Comparison of ENCODE assay signal across 22 cellular contexts in genomic region chr1:167293057-167293456, GRCh38.
"Had no signal": no experiment of that assay in that cellular context is flagged by ENCODE, and none has a peak within 500 bp of the region (broad histone marks: within the 10 kb centered on the region; RNA-seq: fewer than 3 reads in every experiment).

No MANE protein-coding gene starts in this region.

- H3K9me3 ChIP-seq: ascending aorta, colonic mucosa, gastrocnemius medialis, right lobe of liver, suprapubic skin, transverse colon had no signal

- H3K4me3 Mint-ChIP-seq: activated naive CD4-positive, alpha-beta T cell treated with anti-CD3 and anti-CD28 coated beads, Interleukin-2, amount 50 U/mL, for 24 hours; activated T-cell treated with anti-CD3 and anti-CD28 coated beads, Interleukin-2, amount 50 U/mL, for 4 hours; central memory CD8-positive, alpha-beta T cell; naive thymus-derived CD8-positive, alpha-beta T cell; stimulated activated naive CD8-positive, alpha-beta T cell treated with anti-CD3 and anti-CD28 coated beads, Interleukin-15, Interleukin-2, amounts not matched to agents 100 ng/mL and 50 ng/mL, for 24 hours had no signal

- H3K27me3 Mint-ChIP-seq: activated naive CD4-positive, alpha-beta T cell treated with anti-CD3 and anti-CD28 coated beads, Interleukin-2, amount 50 U/mL, for 24 hours; central memory CD8-positive, alpha-beta T cell; naive thymus-derived CD8-positive, alpha-beta T cell; stimulated activated naive CD8-positive, alpha-beta T cell treated with anti-CD3 and anti-CD28 coated beads, Interleukin-15, Interleukin-2, amounts not matched to agents 100 ng/mL and 50 ng/mL, for 24 hours had no signal

- H3K27ac Mint-ChIP-seq: activated naive CD4-positive, alpha-beta T cell treated with anti-CD3 and anti-CD28 coated beads, Interleukin-2, amount 50 U/mL, for 24 hours; naive thymus-derived CD8-positive, alpha-beta T cell; stimulated activated naive CD8-positive, alpha-beta T cell treated with anti-CD3 and anti-CD28 coated beads, Interleukin-15, Interleukin-2, amounts not matched to agents 100 ng/mL and 50 ng/mL, for 24 hours had no signal

- H3K27me3 ChIP-seq: ascending aorta, colonic mucosa, gastrocnemius medialis, right lobe of liver, suprapubic skin, transverse colon had no signal

- H3K4me3 ChIP-seq: ascending aorta, colonic mucosa, gastrocnemius medialis, right lobe of liver, suprapubic skin, transverse colon had no signal

- FAIRE-seq: small intestine had no signal

- H3K9ac ChIP-seq: parathyroid adenoma had no signal

- H3K4me1 ChIP-seq: colonic mucosa, parathyroid adenoma had no signal

- H3K79me2 ChIP-seq: parathyroid adenoma had no signal

- DNase-seq: activated CD4-positive, alpha-beta T cell treated with anti-CD3 and anti-CD28 coated beads, Interleukin-2, amount 50 U/mL, for 1 hour; activated CD4-positive, CD25-positive, alpha-beta regulatory T cell treated with anti-CD3 and anti-CD28 coated beads, Interleukin-2, amount 50 U/mL, for 72 hours; activated CD8-positive, alpha-beta memory T cell treated with anti-CD3 and anti-CD28 coated beads, Interleukin-2, amount 50 U/mL, for 4 hours; activated T-cell treated with anti-CD3 and anti-CD28 coated beads, Interleukin-2, amount 50 U/mL, for 4 hours; colonic mucosa; gastrocnemius medialis; head of caudate nucleus; left ventricle myocardium superior; naive thymus-derived CD8-positive, alpha-beta T cell; right lobe of liver; small intestine; stimulated activated CD4-positive, alpha-beta T cell treated with anti-CD3 and anti-CD28 coated beads, Interleukin-15, amount 100 ng/mL, for 24 hours; stimulated activated CD4-positive, alpha-beta T cell treated with anti-CD3 and anti-CD28 coated beads, Interleukin-2, amount 100 ng/mL, for 48 hours; T-helper 9 cell; transverse colon had no signal

- H2AFZ ChIP-seq: parathyroid adenoma had no signal

- H3K27ac ChIP-seq: ascending aorta, colonic mucosa, gastrocnemius medialis, parathyroid adenoma, suprapubic skin, VCaP had no signal

- H3K9me3 Mint-ChIP-seq: activated T-cell treated with anti-CD3 and anti-CD28 coated beads, Interleukin-2, amount 50 U/mL, for 4 hours; central memory CD8-positive, alpha-beta T cell; stimulated activated naive CD8-positive, alpha-beta T cell treated with anti-CD3 and anti-CD28 coated beads, Interleukin-15, Interleukin-2, amounts not matched to agents 100 ng/mL and 50 ng/mL, for 24 hours had no signal

- ATAC-seq: activated T-cell treated with anti-CD3 and anti-CD28 coated beads, Interleukin-2, amount 50 U/mL, for 4 hours; gastrocnemius medialis; left ventricle myocardium superior; naive thymus-derived CD8-positive, alpha-beta T cell had no signal

- H3K36me3 ChIP-seq: ascending aorta, colonic mucosa, gastrocnemius medialis, right lobe of liver, suprapubic skin, transverse colon had no signal
